In the genomic region with DNA sequence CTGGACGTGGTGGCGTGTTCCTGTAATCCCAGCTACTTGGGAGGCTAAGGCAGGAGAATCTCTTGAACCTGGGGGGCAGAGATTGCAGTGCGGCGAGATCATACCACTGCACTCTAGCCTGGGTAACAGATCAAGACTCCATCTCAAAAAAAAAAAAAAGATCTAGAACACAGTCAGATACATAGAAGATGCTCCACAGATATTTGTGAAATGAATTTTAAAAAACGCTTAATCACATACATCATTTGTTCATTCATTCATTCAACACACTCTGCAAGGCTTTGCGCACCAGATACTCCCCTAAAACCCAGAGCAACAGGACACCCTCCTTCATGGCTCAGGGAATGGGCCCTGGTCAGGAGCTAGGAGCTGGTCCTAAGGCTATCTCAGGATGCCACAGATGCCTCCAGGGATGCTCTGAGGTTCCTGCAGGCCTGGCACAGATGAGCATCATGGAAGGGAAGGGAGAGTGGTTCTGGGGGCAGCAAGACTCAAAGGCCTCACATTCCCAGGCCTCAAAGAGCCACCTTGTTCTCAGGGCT, we compare ENCODE assay signal across 1 cellular context.
TF ChIP-seq lines count a peak whose summit lies in the region.

No MANE protein-coding gene starts in this region.

TF ChIP-seq in IMR-90, 13 proteins besides CTCF, POLR2A, EP300 and RAD21:
- TF ChIP-seq FOS (IDR thresholded peaks at IDR 0.05; ENCODE audit: low read depth, low read length) (no peak), CEBPB (IDR thresholded peaks at IDR 0.05; ENCODE audit: low read depth, low read length) (no peak), NFE2L2 (IDR thresholded peaks at IDR 0.05; ENCODE audit: low read depth, low read length) (no peak), CHD1 (IDR thresholded peaks at IDR 0.05; ENCODE audit: low read depth, low read length) (no peak), SMC3 (IDR thresholded peaks at IDR 0.05; ENCODE audit: low read depth, low read length) (no peak), USF2 (IDR thresholded peaks at IDR 0.05; ENCODE audit: low read depth, low read length) (no peak), RCOR1 (IDR thresholded peaks at IDR 0.05; ENCODE audit: insufficient replicate concordance, low read length) (no peak), BHLHE40 (IDR thresholded peaks at IDR 0.05; ENCODE audit: low read depth, low read length) (no peak), RFX5 (IDR thresholded peaks at IDR 0.05; ENCODE audit: low read depth, low read length) (no peak), MAFK (IDR thresholded peaks at IDR 0.05; ENCODE audit: low read depth, low read length) (no peak), MXI1 (IDR thresholded peaks at IDR 0.05; ENCODE audit: borderline replicate concordance, low read depth, low read length) (no peak), MAZ (IDR thresholded peaks at IDR 0.05; ENCODE audit: borderline replicate concordance, low read depth, low read length) (no peak)
- TF ChIP-seq, protein P1, sequence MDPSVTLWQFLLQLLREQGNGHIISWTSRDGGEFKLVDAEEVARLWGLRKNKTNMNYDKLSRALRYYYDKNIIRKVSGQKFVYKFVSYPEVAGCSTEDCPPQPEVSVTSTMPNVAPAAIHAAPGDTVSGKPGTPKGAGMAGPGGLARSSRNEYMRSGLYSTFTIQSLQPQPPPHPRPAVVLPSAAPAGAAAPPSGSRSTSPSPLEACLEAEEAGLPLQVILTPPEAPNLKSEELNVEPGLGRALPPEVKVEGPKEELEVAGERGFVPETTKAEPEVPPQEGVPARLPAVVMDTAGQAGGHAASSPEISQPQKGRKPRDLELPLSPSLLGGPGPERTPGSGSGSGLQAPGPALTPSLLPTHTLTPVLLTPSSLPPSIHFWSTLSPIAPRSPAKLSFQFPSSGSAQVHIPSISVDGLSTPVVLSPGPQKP (IDR thresholded peaks at IDR 0.05; ENCODE audit: borderline replicate concordance, low read depth, low read length), result no peak
TF ChIP-seq in IMR-90: peak in this region for 0.
